Comparison of ENCODE assay signal across 28 cellular contexts in the genomic region with DNA sequence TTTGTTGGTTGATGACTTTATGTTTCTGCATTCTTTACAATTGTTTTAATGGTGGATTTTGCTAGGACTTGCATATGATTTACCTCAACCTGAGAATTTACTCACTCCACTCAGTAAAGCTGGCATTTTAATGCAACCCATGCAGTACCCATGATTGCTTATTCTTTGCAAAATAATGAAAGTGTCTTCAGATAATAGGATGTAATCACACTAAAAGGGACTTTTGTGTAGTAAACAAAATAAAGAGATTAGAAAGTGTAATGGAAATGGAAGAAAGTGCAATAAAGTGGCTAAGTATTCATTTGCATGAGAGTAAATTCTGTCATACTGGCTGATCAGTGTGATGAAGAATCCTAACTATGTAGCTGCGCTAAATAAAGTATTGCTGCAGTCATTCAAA.
"Had no signal": no experiment of that assay in that cellular context is flagged by ENCODE, and none has a peak within 500 bp of the region (broad histone marks: within the 10 kb centered on the region; RNA-seq: fewer than 3 reads in every experiment).

No MANE protein-coding gene starts in this region.

- H3K36me3 Mint-ChIP-seq: stimulated activated effector memory CD8-positive, alpha-beta T cell treated with anti-CD3 and anti-CD28 coated beads, Interleukin-12 subunit alpha, Interleukin-12 subunit beta, amount 100 ng/mL, for 72 hours; stimulated activated memory B cell treated with anti-CD40 and anti-IgM and Interleukin-4, amounts not matched to agents 10 μg/mL and 1 μg/mL and 100 μg/mL, for 72 hours; stimulated activated naive B cell treated with anti-CD40 and anti-IgM and Interleukin-4, amounts not matched to agents 10 μg/mL and 1 μg/mL and 100 μg/mL, for 72 hours; type B pancreatic cell had no signal

- H3K27ac Mint-ChIP-seq: stimulated activated effector memory CD8-positive, alpha-beta T cell treated with anti-CD3 and anti-CD28 coated beads, Interleukin-12 subunit alpha, Interleukin-12 subunit beta, amount 100 ng/mL, for 72 hours; stimulated activated memory B cell treated with anti-CD40 and anti-IgM and Interleukin-4, amounts not matched to agents 10 μg/mL and 1 μg/mL and 100 μg/mL, for 72 hours; stimulated activated naive B cell treated with anti-CD40 and anti-IgM and Interleukin-4, amounts not matched to agents 10 μg/mL and 1 μg/mL and 100 μg/mL, for 72 hours; stimulated activated naive CD8-positive, alpha-beta T cell treated with anti-CD3 and anti-CD28 coated beads, Interleukin-15, amount 100 ng/mL, for 72 hours; stimulated activated naive CD8-positive, alpha-beta T cell treated with anti-CD3 and anti-CD28 coated beads, Interleukin-15, Interleukin-2, amounts not matched to agents 100 ng/mL and 50 ng/mL, for 24 hours; type B pancreatic cell had no signal

- H3K4me3 ChIP-seq: stomach, suprapubic skin, testis, thoracic aorta, thyroid gland, tibial artery, tibial nerve, transverse colon, upper lobe of left lung, upper lobe of right lung, uterus, vagina had no signal

- ATAC-seq: stimulated activated effector memory CD8-positive, alpha-beta T cell treated with anti-CD3 and anti-CD28 coated beads, Interleukin-12 subunit alpha, Interleukin-12 subunit beta, amount 100 ng/mL, for 72 hours; stimulated activated memory B cell treated with anti-CD40 and anti-IgM and Interleukin-4, amounts not matched to agents 10 μg/mL and 1 μg/mL and 100 μg/mL, for 72 hours; stimulated activated naive B cell treated with anti-CD40 and anti-IgM and Interleukin-4, amounts not matched to agents 10 μg/mL and 1 μg/mL and 100 μg/mL, for 72 hours; stimulated activated naive CD8-positive, alpha-beta T cell treated with anti-CD3 and anti-CD28 coated beads, Interleukin-15, amount 100 ng/mL, for 72 hours; stimulated activated naive CD8-positive, alpha-beta T cell treated with anti-CD3 and anti-CD28 coated beads, Interleukin-15, Interleukin-2, amounts not matched to agents 100 U/mL and 50 U/mL, for 24 hours; upper lobe of right lung had no signal

- H3K9me3 ChIP-seq: suprapubic skin, testis, thoracic aorta, thyroid gland, transverse colon, upper lobe of left lung, upper lobe of right lung, uterus, vagina had no signal

- DNase-seq: stimulated activated CD4-positive, alpha-beta T cell treated with anti-CD3 and anti-CD28 coated beads, Interleukin-2, amount 100 ng/mL, for 48 hours; stimulated activated CD4-positive, alpha-beta T cell treated with anti-CD3 and anti-CD28 coated beads, Interleukin-4, amount 100 ng/mL, for 1 hour; stimulated activated CD4-positive, alpha-beta T cell treated with anti-CD3 and anti-CD28 coated beads, Interleukin-4, amount 100 ng/mL, for 24 hours; stimulated activated CD4-positive, alpha-beta T cell treated with anti-CD3 and anti-CD28 coated beads, Interleukin-4, amount 100 ng/mL, for 4 hours; stimulated activated CD8-positive, alpha-beta memory T cell treated with anti-CD3 and anti-CD28 coated beads, Interleukin-4, amount 100 ng/mL, for 48 hours; stimulated activated naive B cell treated with anti-CD40 and anti-IgM and Interleukin-4, amounts not matched to agents 10 μg/mL and 1 μg/mL and 100 μg/mL, for 72 hours; stimulated activated naive CD4-positive, alpha-beta T cell; stimulated activated naive CD4-positive, alpha-beta T cell treated with Interleukin-2 at 50 U/mL for 16 hours; stimulated activated naive CD8-positive, alpha-beta T cell treated with anti-CD3 and anti-CD28 coated beads, Interleukin-15, amount 100 ng/mL, for 72 hours; stimulated activated naive CD8-positive, alpha-beta T cell treated with anti-CD3 and anti-CD28 coated beads, Interleukin-15, Interleukin-2, amounts not matched to agents 100 U/mL and 50 U/mL, for 24 hours; stomach; substantia nigra; testis; thyroid gland; tibial artery; transverse colon; trophoblast cell; upper lobe of left lung; upper lobe of right lung; uterus had no signal

- H3K4me1 Mint-ChIP-seq: stimulated activated effector memory CD8-positive, alpha-beta T cell treated with anti-CD3 and anti-CD28 coated beads, Interleukin-12 subunit alpha, Interleukin-12 subunit beta, amount 100 ng/mL, for 72 hours; stimulated activated memory B cell treated with anti-CD40 and anti-IgM and Interleukin-4, amounts not matched to agents 10 μg/mL and 1 μg/mL and 100 μg/mL, for 72 hours; stimulated activated naive B cell treated with anti-CD40 and anti-IgM and Interleukin-4, amounts not matched to agents 10 μg/mL and 1 μg/mL and 100 μg/mL, for 72 hours; stimulated activated naive CD8-positive, alpha-beta T cell treated with anti-CD3 and anti-CD28 coated beads, Interleukin-15, amount 100 ng/mL, for 72 hours had no signal

- H3K27me3 ChIP-seq: stomach, suprapubic skin, testis, thyroid gland, tibial artery, tibial nerve, transverse colon, upper lobe of left lung, upper lobe of right lung, uterus, vagina had no signal

- H3K4me3 Mint-ChIP-seq: stimulated activated effector memory CD8-positive, alpha-beta T cell treated with anti-CD3 and anti-CD28 coated beads, Interleukin-12 subunit alpha, Interleukin-12 subunit beta, amount 100 ng/mL, for 72 hours; stimulated activated memory B cell treated with anti-CD40 and anti-IgM and Interleukin-4, amounts not matched to agents 10 μg/mL and 1 μg/mL and 100 μg/mL, for 72 hours; stimulated activated naive B cell treated with anti-CD40 and anti-IgM and Interleukin-4, amounts not matched to agents 10 μg/mL and 1 μg/mL and 100 μg/mL, for 72 hours; stimulated activated naive CD8-positive, alpha-beta T cell treated with anti-CD3 and anti-CD28 coated beads, Interleukin-15, amount 100 ng/mL, for 72 hours; stimulated activated naive CD8-positive, alpha-beta T cell treated with anti-CD3 and anti-CD28 coated beads, Interleukin-15, Interleukin-2, amounts not matched to agents 100 ng/mL and 50 ng/mL, for 24 hours; type B pancreatic cell had no signal

- H3K36me3 ChIP-seq: stomach, suprapubic skin, thoracic aorta, thyroid gland, tibial artery, tibial nerve, transverse colon, upper lobe of left lung, upper lobe of right lung, uterus, vagina had no signal

- H3K27me3 Mint-ChIP-seq: stimulated activated memory B cell treated with anti-CD40 and anti-IgM and Interleukin-4, amounts not matched to agents 10 μg/mL and 1 μg/mL and 100 μg/mL, for 72 hours; stimulated activated naive B cell treated with anti-CD40 and anti-IgM and Interleukin-4, amounts not matched to agents 10 μg/mL and 1 μg/mL and 100 μg/mL, for 72 hours; stimulated activated naive CD8-positive, alpha-beta T cell treated with anti-CD3 and anti-CD28 coated beads, Interleukin-15, amount 100 ng/mL, for 72 hours; stimulated activated naive CD8-positive, alpha-beta T cell treated with anti-CD3 and anti-CD28 coated beads, Interleukin-15, Interleukin-2, amounts not matched to agents 100 ng/mL and 50 ng/mL, for 24 hours; type B pancreatic cell had no signal

- H3K4me1 ChIP-seq: stomach, suprapubic skin, testis, thyroid gland, tibial artery, tibial nerve, transverse colon, upper lobe of left lung, upper lobe of right lung, uterus, vagina had no signal
